Comparison of ENCODE assay signal across 10 cellular contexts in the genomic region with DNA sequence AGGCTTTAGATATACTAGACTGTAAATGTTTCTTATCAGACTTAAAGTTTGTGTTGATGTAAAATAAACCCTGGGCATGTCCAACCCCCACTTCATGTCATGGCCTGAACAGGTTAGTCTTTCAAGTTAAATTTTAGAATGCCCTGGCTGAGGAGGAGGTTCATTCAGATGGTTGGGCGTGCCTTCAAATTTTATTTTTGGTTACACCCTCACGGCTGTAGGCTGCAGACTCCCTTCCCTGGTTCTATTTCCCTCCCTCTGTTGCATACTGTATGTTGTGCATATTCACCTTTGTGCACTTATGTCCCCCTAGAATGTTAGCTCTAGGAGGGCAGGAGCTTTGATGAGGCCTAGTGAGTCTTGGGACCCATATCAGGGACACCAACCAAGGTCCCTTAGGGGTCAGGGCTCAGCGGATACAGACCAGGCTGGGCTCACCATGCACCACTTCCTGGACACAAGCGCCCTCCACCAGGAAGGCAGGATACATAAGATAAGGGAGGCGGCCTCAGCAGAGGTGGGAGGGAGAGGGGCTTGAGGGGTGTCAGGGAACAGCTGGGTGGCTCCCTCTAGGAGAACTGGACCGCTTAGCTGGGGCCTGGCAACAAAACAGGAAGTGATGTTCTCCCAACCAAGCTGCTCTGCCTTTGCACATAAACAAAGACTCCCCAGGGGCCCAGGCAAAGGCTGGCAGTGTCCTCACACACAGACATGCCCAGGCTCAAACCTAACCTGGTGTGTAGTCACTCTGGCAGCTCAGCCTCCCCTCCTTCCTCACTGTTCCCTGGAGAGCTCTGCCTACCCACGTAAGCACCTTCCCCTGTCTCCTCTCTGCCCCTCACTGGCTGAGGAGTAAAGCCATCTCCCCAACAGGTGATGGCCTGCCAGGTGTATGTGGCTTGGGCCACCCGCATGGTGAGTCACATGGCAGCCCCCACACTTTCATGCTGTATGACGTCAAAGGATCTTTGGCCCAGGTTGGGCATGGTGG. TPM values are rescaled to one million over a fixed set of nuclear protein-coding genes. Genes with fewer than 3 reads are reported as not detected.
DNase-seq lines count a peak whose midpoint lies in the region; ATAC-seq and TF ChIP-seq lines count a peak whose summit lies in the region.
"Had no signal": no experiment of that assay in that cellular context is flagged by ENCODE, and none has a peak within 500 bp of the region (broad histone marks: within the 10 kb centered on the region; RNA-seq: fewer than 3 reads in every experiment).

No MANE protein-coding gene starts in this region.

- ATAC-seq in CD8-positive, alpha-beta T cell: no peak
- ATAC-seq in WTC11: peak; percentile 81
- ATAC-seq in right lobe of liver: peak; percentile 42 to 48 (median 44)
- no peak for ATAC-seq in HG02970 (IDR thresholded peaks at IDR 0.05; ENCODE audit: low FRiP score, unreplicated experiment)

- peaks cover 3% of the 10 kb centered on the region for H3K27me3 Mint-ChIP-seq in CD8-positive, alpha-beta T cell (ENCODE audit: low read depth)
- no peaks in the 10 kb centered on the region; the same call in 1 of the 2 replicates for H3K27me3 Mint-ChIP-seq in WTC11 (ENCODE audit: low read depth)

- POLR2A ChIA-PET in CD8-positive, alpha-beta T cell (lab: Charles Lee): no interaction called here
- POLR2A ChIA-PET in WTC11 (lab: Charles Lee): no interaction called here

- no peaks in the 10 kb centered on the region for H3K9me3 ChIP-seq in CD8-positive, alpha-beta T cell (ENCODE audit: low read length)
- H3K9me3 ChIP-seq in MG63: no peaks in the 10 kb centered on the region
- no peaks in the 10 kb centered on the region for H3K9me3 ChIP-seq in right lobe of liver

- TF ChIP-seq POLR2A in right lobe of liver (IDR thresholded peaks at IDR 0.05): no peak

- peaks cover 29% of the 10 kb centered on the region for H3K4me1 Mint-ChIP-seq in CD8-positive, alpha-beta T cell (ENCODE audit: low read depth)
- H3K4me1 Mint-ChIP-seq in WTC11: peaks cover 18% of the 10 kb centered on the region

- in situ Hi-C loops in ACHN (cut with HindIII; ENCODE audit: low pct_ligation_motif_present, low pct_unique_long_range_greater_than_20kb, low sequenced_read_pairs): no loop called here

- H3K4me1 ChIP-seq in CD8-positive, alpha-beta T cell (ENCODE audit: insufficient read depth, low read length): peaks cover 18% of the 10 kb centered on the region
- H3K4me1 ChIP-seq in right lobe of liver: peaks cover 0 to 6% (median 0%) of the 10 kb centered on the region in 4 donors

- intact Hi-C loops in CD8-positive, alpha-beta T cell (cut with DNase I, micrococcal nuclease): loop anchor here in 1 of 2 experiments (5.0 kb wide), 1 partner anchor 43 kb away; no protein-coding TSS in a partner anchor
- intact Hi-C loops in right lobe of liver (cut with DNase I): no loop called here

- no peaks in the 10 kb centered on the region for H3K27me3 ChIP-seq in CD8-positive, alpha-beta T cell (ENCODE audit: insufficient read depth, low read length)
- no peaks in the 10 kb centered on the region for H3K27me3 ChIP-seq in MG63
- no peaks in the 10 kb centered on the region for H3K27me3 ChIP-seq in right lobe of liver
- H3K27me3 ChIP-seq: cardiac muscle cell had no signal

- CTCF ChIA-PET in CD8-positive, alpha-beta T cell (lab: Charles Lee): interaction anchor here (0.7 to 1.0 kb wide), 2 partner anchors 21 to 32 kb away, joined by 3 to 6 read pairs; no protein-coding TSS in a partner anchor
- CTCF ChIA-PET in WTC11 (lab: Charles Lee): interaction anchor here (0.5 to 1.0 kb wide), 3 partner anchors 17 to 286 kb away, joined by 3 to 7 read pairs (median 6); no protein-coding TSS in a partner anchor

- peak overlapping the region; percentile 69 for H3K27ac Mint-ChIP-seq in CD8-positive, alpha-beta T cell
- peak overlapping the region; percentile 84 for H3K27ac Mint-ChIP-seq in WTC11

- H3K27ac ChIP-seq in CD8-positive, alpha-beta T cell (ENCODE audit: low read depth, low read length): no peak overlapping the region
- peak overlapping the region in 1 of 3 donors; percentile 29 for H3K27ac ChIP-seq in right lobe of liver
- H3K27ac ChIP-seq: cardiac muscle cell had no signal

- no peak for TF ChIP-seq CTCF in CD8-positive, alpha-beta T cell (IDR thresholded peaks at IDR 0.05)
- TF ChIP-seq CTCF in WTC11 (IDR thresholded peaks at IDR 0.05) (no peak), right lobe of liver (IDR thresholded peaks at IDR 0.05) (no peak)

- H3K36me3 Mint-ChIP-seq in CD8-positive, alpha-beta T cell: no peaks in the 10 kb centered on the region
- H3K36me3 Mint-ChIP-seq in WTC11: no peaks in the 10 kb centered on the region

- H3K4me3 ChIP-seq in CD8-positive, alpha-beta T cell (ENCODE audit: low read depth, low read length): no peak overlapping the region
- H3K4me3 ChIP-seq in MG63: no peak overlapping the region
- H3K4me3 ChIP-seq in right lobe of liver: no peak overlapping the region
- H3K4me3 ChIP-seq: cardiac muscle cell had no signal

- H3K36me3 ChIP-seq in CD8-positive, alpha-beta T cell (ENCODE audit: insufficient read depth, low read length): no peaks in the 10 kb centered on the region
- H3K36me3 ChIP-seq in MG63 (no peaks in the 10 kb centered on the region), right lobe of liver (no peaks in the 10 kb centered on the region)
- H3K36me3 ChIP-seq: cardiac muscle cell had no signal

- H3K4me3 Mint-ChIP-seq in CD8-positive, alpha-beta T cell: no peak overlapping the region
- H3K4me3 Mint-ChIP-seq in WTC11: no peak overlapping the region

- 69% methylated on average over 6 of the region's 9 CpGs for WGBS in right lobe of liver (ENCODE audit: insufficient coverage, low coverage, low lambda C conversion rate, missing lambda C conversion rate)

- DNase-seq in CD8-positive, alpha-beta T cell: no peak
- peak; percentile 69 for DNase-seq in MG63
- no peak for DNase-seq in WTC11 (ENCODE audit: low spot score)
- no peak for DNase-seq in right lobe of liver
- DNase-seq in ACHN: no peak
- DNase-seq in stimulated activated CD4-positive, alpha-beta T cell treated with anti-CD3 and anti-CD28 coated beads, Interleukin-12 subunit alpha, Interleukin-12 subunit beta, amount 100 ng/mL, for 4 hours: no peak
- DNase-seq in amniotic stem cell (lab: John Stamatoyannopoulos, UW): no peak
- DNase-seq: NCI-H187 treated with DMSO at 0.1 percent for 48 hours had no signal

- H3K9me3 Mint-ChIP-seq in CD8-positive, alpha-beta T cell: no peaks in the 10 kb centered on the region
- H3K9me3 Mint-ChIP-seq in WTC11: no peaks in the 10 kb centered on the region

TF ChIP-seq in WTC11, 78 proteins besides CTCF, POLR2A, EP300 and RAD21:
- TF ChIP-seq RELA (CRISPR knock-in tag; IDR thresholded peaks at IDR 0.05; ENCODE audit: borderline replicate concordance) (no peak), ZNF121 (CRISPR knock-in tag; IDR thresholded peaks at IDR 0.05) (peak; percentile 74)
TF ChIP-seq in WTC11: peak in this region for 1.

RNA-seq across cellular contexts. Expression of gene BICD2, which starts 5.7 kb away (rescaled TPM):
- 10 to 100 TPM; 15.1 to 15.6 TPM for total RNA-seq in CD8-positive, alpha-beta T cell
- total RNA-seq in MG63 (2014; rRNA removed; shearing (Covaris generic); ENCODE audit: low replicate concordance): 35.6 and 49.5 TPM in 2 replicates
- total RNA-seq in WTC11 (2021): 30.8 to 38.7 TPM (median 31.4 TPM) in 3 replicates
- 10 to 100 TPM in 3 of 6 experiments, 1 to 10 TPM in 3; 6.3 to 14.9 (median 9.8) TPM for total RNA-seq in right lobe of liver

Comparison
In these comparisons a context has a peak if more than half of its experiments do, and no peak if none do; other contexts are left out.
1. ATAC-seq: peak in WTC11 (single experiment) and right lobe of liver (4 of 4); none in CD8-positive, alpha-beta T cell (single experiment) and HG02970 (single experiment).